Comparison of ENCODE assay signal across 8 cellular contexts in genomic region chr20:46348972-46349741, GRCh38. TPM values are rescaled to one million over a fixed set of nuclear protein-coding genes. Genes with fewer than 3 reads are reported as not detected.
A peak's percentile ranks its signal among the peaks of the same experiment; 100 is the strongest.
DNase-seq lines count a peak whose midpoint lies in the region; ATAC-seq and TF ChIP-seq lines count a peak whose summit lies in the region.

No MANE protein-coding gene starts in this region.

- TF ChIP-seq CTCF in stomach (IDR thresholded peaks at IDR 0.05), result peak in 5 of 7 experiments; percentile 52 to 74 (median 56)

- H3K36me3 ChIP-seq in stomach, result peaks cover 5 to 58% (median 45%) of the 10 kb centered on the region in 4 donors

- intact Hi-C loops in stomach (cut with DNase I; ENCODE audit: low total_unique reads), result no loop called here

- no peaks in the 10 kb centered on the region for H3K9me3 ChIP-seq in stomach

- H3K27ac ChIP-seq in stomach, result peak overlapping the region in 1 of 5 donors; percentile 1

- no peak overlapping the region for H3K4me3 ChIP-seq in stomach

- no peak for ATAC-seq in GM19455 (IDR thresholded peaks at IDR 0.05; ENCODE audit: unreplicated experiment)

- TF ChIP-seq EP300 in stomach (IDR thresholded peaks at IDR 0.05), result no peak

- WGBS in stomach, 5 donors, result 24 to 43% (median 28%) methylated on average over 12 to 14 of the region's 14 CpGs

- H3K27me3 ChIP-seq in stomach, result peaks cover 0 to 4% (median under 1%) of the 10 kb centered on the region in 3 donors

- TF ChIP-seq POLR2A in stomach (IDR thresholded peaks at IDR 0.05), result no peak

- DNase-seq in DMS 273 (lab: John Stamatoyannopoulos, UW; ENCODE audit: unreplicated experiment), result peak; percentile 89
- DNase-seq in DMS 273 treated with DMSO at 0.1 percent for 48 hours (lab: John Stamatoyannopoulos, UW), result no peak
- DNase-seq in NCI-H1694 treated with DMSO at 0.1 percent for 48 hours (lab: John Stamatoyannopoulos, UW), result peak; percentile 67
- DNase-seq in activated CD4-positive, alpha-beta T cell treated with anti-CD3 and anti-CD28 coated beads for 48 hours, result peak; percentile 62
- peak; percentile 10 for DNase-seq in effector CD8-positive, alpha-beta T cell (lab: John Stamatoyannopoulos, UW)
- peak; percentile 50 to 66 for DNase-seq in lung microvascular endothelial cell (ENCODE audit: low read depth in 2 of 2)
- peak; percentile 69 for DNase-seq in stomach

- H3K4me1 ChIP-seq in stomach, result peaks cover 19 to 36% (median 28%) of the 10 kb centered on the region in 4 donors

RNA-seq across cellular contexts. Expression of gene CDH22, which starts 40.9 kb away (rescaled TPM):
- total RNA-seq in lung microvascular endothelial cell (under 0.01 and 0.79 TPM in 2 replicates), stomach (under 1 TPM in 1 of 5 donors, not detected in 4; 0.18 TPM)
- under 1 TPM in 2 of 3 donors, not detected in 1; 0.19 to 0.60 TPM for polyA plus RNA-seq in stomach

RNA-seq across cellular contexts. Expression of gene ELMO2, which starts 57.3 kb away (rescaled TPM):
- total RNA-seq in lung microvascular endothelial cell, result 17.4 and 24.8 TPM in 2 replicates
- total RNA-seq in stomach, result 10 to 100 TPM in 4 of 5 donors, 1 to 10 TPM in 1; 9.9 to 37.7 (median 25.0) TPM
- 10 to 100 TPM; 12.9 to 22.6 (median 18.0) TPM for polyA plus RNA-seq in stomach
